ENCODE assay signal across 32 cellular contexts in genomic region chr7:110898516-110898915, GRCh38.
"Had no signal": no experiment of that assay in that cellular context is flagged by ENCODE, and none has a peak within 500 bp of the region (broad histone marks: within the 10 kb centered on the region; RNA-seq: fewer than 3 reads in every experiment).

No MANE protein-coding gene starts in this region.

- H3K4me3 ChIP-seq: adrenal gland, body of pancreas, esophagus muscularis mucosa had no signal

- H3K4me1 Mint-ChIP-seq: activated B cell treated with CpG ODN at 0.5 μM for 24 hours; activated CD8-positive, alpha-beta memory T cell treated with anti-CD3 and anti-CD28 coated beads, Interleukin-2, amount 10 ng/mL, durations not matched to agents 7 days and 5 days; T-helper 17 cell had no signal

- H3K4me1 ChIP-seq: adrenal gland, body of pancreas, esophagus muscularis mucosa had no signal

- H3K27me3 ChIP-seq: adrenal gland, body of pancreas, esophagus muscularis mucosa had no signal

- H3K27me3 Mint-ChIP-seq: activated B cell treated with CpG ODN at 0.5 μM for 24 hours; activated CD4-positive, alpha-beta T cell treated with anti-CD3 and anti-CD28 coated beads, Interleukin-2, amount 10 ng/mL, durations not matched to agents 24 days and 14 days; activated CD8-positive, alpha-beta memory T cell treated with anti-CD3 and anti-CD28 coated beads, Interleukin-2, amount 10 ng/mL, durations not matched to agents 7 days and 5 days; activated naive CD4-positive, alpha-beta T cell treated with anti-CD3 and anti-CD28 coated beads, Interleukin-2, amount 50 U/mL, for 24 hours; activated naive CD8-positive, alpha-beta T cell treated with anti-CD3 and anti-CD28 coated beads for 36 hours; activated naive CD8-positive, alpha-beta T cell treated with anti-CD3 and anti-CD28 coated beads, Interleukin-2, amount 50 U/mL, for 24 hours; effector memory CD8-positive, alpha-beta T cell; T-helper 17 cell had no signal

- H3K4me3 Mint-ChIP-seq: activated B cell treated with CpG ODN at 0.5 μM for 24 hours; activated CD4-positive, alpha-beta T cell treated with anti-CD3 and anti-CD28 coated beads, Interleukin-2, amount 10 ng/mL, durations not matched to agents 24 days and 14 days; activated CD8-positive, alpha-beta memory T cell treated with anti-CD3 and anti-CD28 coated beads, Interleukin-2, amount 10 ng/mL, durations not matched to agents 7 days and 5 days; activated CD8-positive, alpha-beta T cell treated with anti-CD3 and anti-CD28 coated beads, Interleukin-2, amount 10 ng/mL, durations not matched to agents 7 days and 5 days; activated naive CD4-positive, alpha-beta T cell treated with anti-CD3 and anti-CD28 coated beads for 36 hours; activated naive CD4-positive, alpha-beta T cell treated with anti-CD3 and anti-CD28 coated beads, Interleukin-2, amount 50 U/mL, for 24 hours; activated naive CD8-positive, alpha-beta T cell treated with anti-CD3 and anti-CD28 coated beads for 36 hours; activated naive CD8-positive, alpha-beta T cell treated with anti-CD3 and anti-CD28 coated beads, Interleukin-2, amount 50 U/mL, for 24 hours; activated T-helper 1 cell treated with anti-CD3 and anti-CD28 coated beads, Interleukin-12 subunit alpha, Interleukin-12 subunit beta, Interleukin-2, Interleukin-4 antibody, amounts not matched to agents 30 ng/mL and 10 ng/mL and 1 ng/mL, durations not matched to agents 14 hours and 24 hours and 36 hours; effector memory CD8-positive, alpha-beta T cell; T-helper 17 cell; T-helper 2 cell treated with Interferon-gamma antibody and Interleukin-4, amounts not matched to agents 5 μg/mL and 100 μg/mL, for 36 hours had no signal

- H3K9me3 ChIP-seq: adrenal gland, esophagus muscularis mucosa had no signal

- DNase-seq: activated B cell treated with CpG ODN at 0.5 μM for 24 hours; activated CD4-positive, alpha-beta T cell treated with anti-CD3 and anti-CD28 coated beads, Interleukin-2, amount 10 ng/mL, durations not matched to agents 24 days and 14 days; activated CD4-positive, alpha-beta T cell treated with anti-CD3 and anti-CD28 coated beads, Interleukin-2, amount 50 U/mL, for 48 hours; activated CD8-positive, alpha-beta memory T cell treated with anti-CD3 and anti-CD28 coated beads, Interleukin-2, amount 10 ng/mL, durations not matched to agents 7 days and 5 days; activated CD8-positive, alpha-beta memory T cell treated with anti-CD3 and anti-CD28 coated beads, Interleukin-2, amount 50 U/mL, for 4 hours; activated CD8-positive, alpha-beta T cell treated with anti-CD3 and anti-CD28 coated beads, Interleukin-2, amount 10 ng/mL, durations not matched to agents 7 days and 5 days; activated effector memory CD4-positive, alpha-beta T cell treated with anti-CD3 and anti-CD28 coated beads, Interleukin-2, amount 50 U/mL, for 16 hours; activated naive CD4-positive, alpha-beta T cell treated with anti-CD3 and anti-CD28 coated beads for 36 hours; activated naive CD8-positive, alpha-beta T cell treated with anti-CD3 and anti-CD28 coated beads for 36 hours; activated naive CD8-positive, alpha-beta T cell treated with anti-CD3 and anti-CD28 coated beads, Interleukin-2, amount 50 U/mL, for 24 hours; activated T-cell treated with anti-CD3 and anti-CD28 coated beads, Interleukin-2, amount 50 U/mL, for 1 hour; activated T-cell treated with anti-CD3 and anti-CD28 coated beads, Interleukin-2, amount 50 U/mL, for 48 hours; adrenal gland; amygdala; aorta; body of pancreas; caudate nucleus; cortex of kidney; dermis blood vessel endothelial cell; effector CD4-positive, alpha-beta T cell; effector memory CD8-positive, alpha-beta T cell; erythroblast; head of caudate nucleus; hippocampal formation; T-helper 17 cell; T1000; WERI-Rb-1 had no signal

- H3K36me3 ChIP-seq: adrenal gland, esophagus muscularis mucosa, WERI-Rb-1 had no signal

- H3K27ac ChIP-seq: adrenal gland, body of pancreas, esophagus muscularis mucosa, WERI-Rb-1 had no signal

- H3K27ac Mint-ChIP-seq: activated B cell treated with CpG ODN at 0.5 μM for 24 hours; activated CD4-positive, alpha-beta T cell treated with anti-CD3 and anti-CD28 coated beads, Interleukin-2, amount 10 ng/mL, durations not matched to agents 24 days and 14 days; activated CD8-positive, alpha-beta memory T cell treated with anti-CD3 and anti-CD28 coated beads, Interleukin-2, amount 10 ng/mL, durations not matched to agents 7 days and 5 days; activated CD8-positive, alpha-beta T cell treated with anti-CD3 and anti-CD28 coated beads, Interleukin-2, amount 10 ng/mL, durations not matched to agents 7 days and 5 days; activated naive CD4-positive, alpha-beta T cell treated with anti-CD3 and anti-CD28 coated beads for 36 hours; activated naive CD4-positive, alpha-beta T cell treated with anti-CD3 and anti-CD28 coated beads, Interleukin-2, amount 50 U/mL, for 24 hours; activated naive CD8-positive, alpha-beta T cell treated with anti-CD3 and anti-CD28 coated beads for 36 hours; activated naive CD8-positive, alpha-beta T cell treated with anti-CD3 and anti-CD28 coated beads, Interleukin-2, amount 50 U/mL, for 24 hours; activated T-helper 1 cell treated with anti-CD3 and anti-CD28 coated beads, Interleukin-12 subunit alpha, Interleukin-12 subunit beta, Interleukin-2, Interleukin-4 antibody, amounts not matched to agents 30 ng/mL and 10 ng/mL and 1 ng/mL, durations not matched to agents 14 hours and 24 hours and 36 hours; activated T-helper 2 cell treated with anti-CD3 and anti-CD28 coated beads, Interferon-gamma antibody, Interleukin-2, Interleukin-4, amounts not matched to agents 10 μg/mL and 5 μg/mL and 100 μg/mL, durations not matched to agents 14 hours and 24 hours and 36 hours; effector memory CD8-positive, alpha-beta T cell; T-helper 17 cell; T-helper 2 cell treated with Interferon-gamma antibody and Interleukin-4, amounts not matched to agents 5 μg/mL and 100 μg/mL, for 36 hours had no signal
